Comparison of ENCODE assay signal across 8 cellular contexts in genomic region chr21:39867198-39867650, GRCh38. TPM values are rescaled to one million over a fixed set of nuclear protein-coding genes. Genes with fewer than 3 reads are reported as not detected.
DNase-seq lines count a peak whose midpoint lies in the region; ATAC-seq and TF ChIP-seq lines count a peak whose summit lies in the region.

Gene PCP4, plus strand, starts transcription at chr21:39867438. Its CDS starts 64 bp downstream, at chr21:39867502.

- peak; percentile 11 for DNase-seq in AG10803 (ENCODE audit: low read depth)
- peak; percentile 80 for DNase-seq in NCI-H2107 treated with DMSO at 0.1 percent for 48 hours (lab: John Stamatoyannopoulos, UW; ENCODE audit: unreplicated experiment)
- peak; percentile 45 for DNase-seq in activated CD8-positive, alpha-beta memory T cell treated with anti-CD3 and anti-CD28 coated beads, Interleukin-2, amount 10 ng/mL, durations not matched to agents 7 days and 5 days
- peak; percentile 63 to 96 (median 85) for DNase-seq in head of caudate nucleus
- DNase-seq in posterior cingulate gyrus, result peak; percentile 50 to 96 (median 76)
- no peak for DNase-seq in HCEC 1CT

- ATAC-seq in GM18867 (IDR thresholded peaks at IDR 0.05; ENCODE audit: unreplicated experiment), result peak; percentile 80
- ATAC-seq in activated CD8-positive, alpha-beta memory T cell treated with anti-CD3 and anti-CD28 coated beads, Interleukin-2, amount 10 ng/mL, durations not matched to agents 7 days and 5 days, result no peak
- ATAC-seq in HG03159 (IDR thresholded peaks at IDR 0.05; ENCODE audit: unreplicated experiment), result no peak

- H3K36me3 Mint-ChIP-seq in activated CD8-positive, alpha-beta memory T cell treated with anti-CD3 and anti-CD28 coated beads, Interleukin-2, amount 10 ng/mL, durations not matched to agents 7 days and 5 days, result no peaks in the 10 kb centered on the region

- CTCF ChIA-PET in activated CD8-positive, alpha-beta memory T cell treated with anti-CD3 and anti-CD28 coated beads, Interleukin-2, amount 10 ng/mL, durations not matched to agents 7 days and 5 days (lab: Charles Lee), result interaction anchor here (0.8 to 1.6 kb wide), 5 partner anchors 11 to 254 kb away, joined by 3 to 4 read pairs (median 3); no protein-coding TSS in a partner anchor

- no peak within 1 kb of the TSS for H3K27ac Mint-ChIP-seq in activated CD8-positive, alpha-beta memory T cell treated with anti-CD3 and anti-CD28 coated beads, Interleukin-2, amount 10 ng/mL, durations not matched to agents 7 days and 5 days

- H3K4me3 ChIP-seq in AG10803 (ENCODE audit: low read length), result no peak within 1 kb of the TSS

- no peaks in the 10 kb centered on the region for H3K4me1 Mint-ChIP-seq in activated CD8-positive, alpha-beta memory T cell treated with anti-CD3 and anti-CD28 coated beads, Interleukin-2, amount 10 ng/mL, durations not matched to agents 7 days and 5 days

- no peaks in the 10 kb centered on the region for H3K9me3 Mint-ChIP-seq in activated CD8-positive, alpha-beta memory T cell treated with anti-CD3 and anti-CD28 coated beads, Interleukin-2, amount 10 ng/mL, durations not matched to agents 7 days and 5 days (ENCODE audit: low read depth)

- intact Hi-C loops in head of caudate nucleus (cut with DNase I), result loop anchor here (10.0 kb wide), 1 partner anchor 258 kb away; no protein-coding TSS in a partner anchor
- intact Hi-C loops in posterior cingulate gyrus (cut with DNase I), result loop anchor here (1.0 kb wide), 1 partner anchor 254 kb away; no protein-coding TSS in a partner anchor

- TF ChIP-seq CTCF in AG10803 (conservative IDR thresholded peaks at IDR 0.05; ENCODE audit: low read length), result peak; percentile 73

- H3K4me3 Mint-ChIP-seq in activated CD8-positive, alpha-beta memory T cell treated with anti-CD3 and anti-CD28 coated beads, Interleukin-2, amount 10 ng/mL, durations not matched to agents 7 days and 5 days, result no peak within 1 kb of the TSS

- H3K27me3 Mint-ChIP-seq in activated CD8-positive, alpha-beta memory T cell treated with anti-CD3 and anti-CD28 coated beads, Interleukin-2, amount 10 ng/mL, durations not matched to agents 7 days and 5 days, result no peaks in the 10 kb centered on the region

RNA-seq across cellular contexts. Expression of gene PCP4, which starts in this region (rescaled TPM):
- not detected for total RNA-seq in activated CD8-positive, alpha-beta memory T cell treated with anti-CD3 and anti-CD28 coated beads, Interleukin-2, amount 10 ng/mL, durations not matched to agents 7 days and 5 days

Comparison
In these comparisons a context has a peak if more than half of its experiments do, and no peak if none do; other contexts are left out.
1. Peak in DNase-seq in activated CD8-positive, alpha-beta memory T cell treated with anti-CD3 and anti-CD28 coated beads, Interleukin-2, amount 10 ng/mL, durations not matched to agents 7 days and 5 days; RNA of the gene not detected or under 1 TPM.